ENCODE assay signal across 9 cellular contexts in the genomic region with DNA sequence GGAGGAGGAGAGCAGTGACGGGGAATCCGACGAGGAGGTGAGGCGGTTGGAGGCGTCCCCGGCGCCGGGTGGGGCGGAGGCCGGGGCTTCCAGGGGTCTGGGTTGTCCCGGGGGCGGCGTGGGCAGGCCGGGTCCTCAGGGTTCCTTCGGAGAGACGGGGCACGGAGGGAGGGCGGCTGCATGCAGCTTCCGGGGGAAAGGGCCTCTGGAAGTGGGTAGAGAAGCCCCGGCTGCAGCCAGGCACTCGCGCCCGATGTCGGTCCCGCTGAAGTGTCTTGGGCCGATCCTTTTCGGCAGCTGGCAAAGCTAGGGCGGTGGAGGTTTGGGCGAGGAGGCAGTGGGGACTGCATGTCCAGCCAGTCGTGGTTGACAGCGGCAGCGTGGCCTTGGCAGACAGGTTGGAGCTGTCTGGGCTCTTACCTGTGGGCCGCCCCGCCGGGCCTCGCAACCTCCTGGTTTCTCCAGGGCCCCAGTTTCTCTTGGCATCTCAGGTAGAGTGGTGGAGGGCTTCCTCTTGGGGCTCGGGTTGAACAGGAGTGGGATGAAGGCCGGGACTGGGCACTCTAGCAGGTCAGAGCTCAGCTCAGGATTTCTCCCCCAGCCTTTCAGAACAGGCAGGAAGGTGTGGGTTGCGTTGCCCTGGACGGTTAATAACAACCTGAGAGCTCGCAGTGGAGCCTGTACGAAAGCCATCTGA. TPM values are rescaled to one million over a fixed set of nuclear protein-coding genes. Genes with fewer than 3 reads are reported as not detected.
DNase-seq lines count a peak whose midpoint lies in the region; ATAC-seq and TF ChIP-seq lines count a peak whose summit lies in the region.
"Had no signal": no experiment of that assay in that cellular context is flagged by ENCODE, and none has a peak within 500 bp of the region (broad histone marks: within the 10 kb centered on the region; RNA-seq: fewer than 3 reads in every experiment).

No MANE protein-coding gene starts in this region.

- H3K27me3 Mint-ChIP-seq in progenitor cell of endocrine pancreas, result no peaks in the 10 kb centered on the region

- no peaks in the 10 kb centered on the region for H3K9me3 Mint-ChIP-seq in progenitor cell of endocrine pancreas (ENCODE audit: low read depth)

- peak overlapping the region; percentile 87 for H3K4me3 Mint-ChIP-seq in progenitor cell of endocrine pancreas (ENCODE audit: low read depth)

- H3K4me1 Mint-ChIP-seq in progenitor cell of endocrine pancreas (ENCODE audit: low read depth), result peaks cover 21% of the 10 kb centered on the region

- DNase-seq in NK-92 treated with Interleukin-12 subunit alpha and Interleukin-12 subunit beta, amount 100 ng/mL, for 24 hours (lab: John Stamatoyannopoulos, UW), result peak; percentile 46
- DNase-seq in NK-92 (lab: John Stamatoyannopoulos, UW; ENCODE audit: unreplicated experiment), result no peak
- DNase-seq in NAMALWA (ENCODE audit: low spot score), result peak; percentile 51
- DNase-seq in activated gamma-delta T cell (lab: John Stamatoyannopoulos, UW), result peak; percentile 39
- DNase-seq in globus pallidus (ENCODE audit: low spot score), result peak; percentile 20
- DNase-seq in progenitor cell of endocrine pancreas (ENCODE audit: low spot score, unreplicated experiment), result no peak
- DNase-seq in NOMO-1 treated with dmso at 0.1 percent for 144 hours (lab: John Stamatoyannopoulos, UW; ENCODE audit: unreplicated experiment), result no peak

- ATAC-seq in HG02571 (IDR thresholded peaks at IDR 0.05; ENCODE audit: unreplicated experiment), result no peak

- no peak for TF ChIP-seq CTCF in progenitor cell of endocrine pancreas (IDR thresholded peaks at IDR 0.05; ENCODE audit: unreplicated experiment)

- peaks cover 8% of the 10 kb centered on the region for H3K36me3 Mint-ChIP-seq in progenitor cell of endocrine pancreas (ENCODE audit: insufficient read depth)

- H3K27ac Mint-ChIP-seq in progenitor cell of endocrine pancreas, result peak overlapping the region; percentile 86

RNA-seq across cellular contexts. Expression of a gene that starts 0.7 kb away (rescaled TPM):
- 65.0 and 70.2 TPM in 2 replicates for total RNA-seq in progenitor cell of endocrine pancreas

RNA-seq across cellular contexts. Expression of a gene that starts 14.1 kb away (rescaled TPM):
- not detected in 2 replicates for total RNA-seq in progenitor cell of endocrine pancreas
- total RNA-seq: renal cortical epithelial cell had no signal

RNA-seq across cellular contexts. Expression of a gene that starts 23.8 kb away (rescaled TPM):
- total RNA-seq in progenitor cell of endocrine pancreas, result 5.1 TPM in 2 replicates

RNA-seq across cellular contexts. Expression of a gene that starts 26.7 kb away (rescaled TPM):
- 35.5 and 37.4 TPM in 2 replicates for total RNA-seq in progenitor cell of endocrine pancreas

RNA-seq across cellular contexts. Expression of a gene that starts 27.0 kb away (rescaled TPM):
- 81.4 and 83.8 TPM in 2 replicates for total RNA-seq in progenitor cell of endocrine pancreas

Comparison
In these comparisons a context has a peak if more than half of its experiments do, and no peak if none do; other contexts are left out.
1. DNase-seq: peak in NK-92 treated with Interleukin-12 subunit alpha and Interleukin-12 subunit beta, amount 100 ng/mL, for 24 hours (single experiment), NAMALWA (single experiment), activated gamma-delta T cell (single experiment) and globus pallidus (single experiment); none in NK-92 (single experiment), progenitor cell of endocrine pancreas (single experiment) and NOMO-1 treated with dmso at 0.1 percent for 144 hours (single experiment).